ENCODE assay signal across 20 cellular contexts in the genomic region with DNA sequence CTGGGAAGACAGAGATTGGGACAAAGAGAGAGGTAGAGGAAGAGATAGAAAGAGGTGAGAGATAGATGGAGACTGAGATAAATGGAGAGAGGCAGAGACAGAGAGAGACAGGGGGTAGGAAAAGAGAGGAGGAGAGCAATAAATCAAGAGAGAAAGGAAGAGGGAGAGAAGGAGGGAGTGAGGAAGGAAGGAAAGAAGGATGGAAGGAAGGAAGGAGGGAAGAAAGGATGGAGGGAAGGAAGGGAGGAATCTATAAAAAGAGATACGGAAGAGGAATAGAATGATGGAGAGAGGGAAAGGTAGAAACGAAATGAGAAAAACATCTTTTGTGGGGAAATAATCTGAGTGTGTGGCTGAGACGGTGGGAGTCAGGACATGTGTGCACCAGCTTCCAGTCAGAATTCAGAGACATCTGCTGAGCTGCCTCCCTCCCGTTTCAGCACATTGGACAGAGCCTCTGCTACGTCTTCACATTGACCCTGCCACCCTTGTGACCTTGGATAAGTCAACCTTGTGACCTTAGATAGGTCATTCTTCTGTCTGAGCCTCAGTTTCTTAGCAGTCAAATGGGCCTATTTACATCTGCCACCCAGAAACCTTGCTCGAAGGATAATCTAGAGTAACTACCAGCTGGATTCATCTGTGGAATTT.
DNase-seq lines count a peak whose midpoint lies in the region; ATAC-seq and TF ChIP-seq lines count a peak whose summit lies in the region.
"Had no signal": no experiment of that assay in that cellular context is flagged by ENCODE, and none has a peak within 500 bp of the region (broad histone marks: within the 10 kb centered on the region; RNA-seq: fewer than 3 reads in every experiment).

No MANE protein-coding gene starts in this region.

- intact Hi-C loops in ovary (cut with DNase I): no loop called here

- H3K27ac ChIP-seq in GM23248 (no peak overlapping the region), ovary (no peak overlapping the region), gastroesophageal sphincter (no peak overlapping the region)
- H3K27ac ChIP-seq: sigmoid colon had no signal

- peaks cover 43% of the 10 kb centered on the region for H3K27me3 ChIP-seq in GM23248 (replicated peaks; ENCODE audit: insufficient read depth)
- no peaks in the 10 kb centered on the region for H3K27me3 ChIP-seq in ovary
- H3K27me3 ChIP-seq in gastroesophageal sphincter: peaks cover 23% of the 10 kb centered on the region

- H3K4me3 ChIP-seq in GM23248 (no peak overlapping the region), choroid plexus epithelial cell (ENCODE audit: low read depth, low read length) (no peak overlapping the region), ovary (no peak overlapping the region), gastroesophageal sphincter (no peak overlapping the region)
- H3K4me3 ChIP-seq: sigmoid colon had no signal

- H3K4me1 ChIP-seq in GM23248 (ENCODE audit: insufficient read depth): no peaks in the 10 kb centered on the region
- H3K4me1 ChIP-seq in ovary (ENCODE audit: insufficient read depth): no peaks in the 10 kb centered on the region
- no peaks in the 10 kb centered on the region for H3K4me1 ChIP-seq in gastroesophageal sphincter
- H3K4me1 ChIP-seq: sigmoid colon had no signal

- no peaks in the 10 kb centered on the region for H3K9me3 ChIP-seq in GM23248 (ENCODE audit: low read depth)
- H3K9me3 ChIP-seq in ovary: no peaks in the 10 kb centered on the region
- H3K9me3 ChIP-seq in gastroesophageal sphincter: no peaks in the 10 kb centered on the region
- H3K9me3 ChIP-seq: sigmoid colon had no signal

- H3F3A ChIP-seq in GM23248 (ENCODE audit: insufficient read depth): no peaks in the 10 kb centered on the region

- H3K79me2 ChIP-seq in GM23248 (ENCODE audit: insufficient read depth): no peaks in the 10 kb centered on the region

- peak; percentile 26 for DNase-seq in GM23248
- DNase-seq in NAMALWA (ENCODE audit: low spot score): peak; percentile 7
- DNase-seq in choroid plexus epithelial cell (ENCODE audit: low read depth): peak; percentile 6
- DNase-seq in myocyte (ENCODE audit: low read depth): peak; percentile 24
- DNase-seq in ovary: no peak
- DNase-seq: cerebellar nuclear complex; EL; kidney; mammary epithelial cell; MV-4-11; naive B cell; NCI-H2029; NCI-H446; NK-92 treated with Interleukin-12 subunit alpha and Interleukin-12 subunit beta, amount 100 ng/mL, for 24 hours; SHP77; sigmoid colon; stimulated activated naive CD4-positive, alpha-beta T cell treated with Interleukin-2 at 50 U/mL for 16 hours; trophoblast cell had no signal

- WGBS in GM23248 (ENCODE audit: low coverage in 1 of 2, low lambda C conversion rate in 2 of 2, missing lambda C conversion rate in 2 of 2), 2 experiments: 30 to 39% methylated on average over 6 of the region's 6 CpGs
- WGBS in ovary, 3 donors: 40 to 55% (median 43%) methylated on average over 6 of the region's 6 CpGs
- 54 to 60% methylated on average over 3 to 5 of the region's 6 CpGs for WGBS in gastroesophageal sphincter (ENCODE audit: low coverage in 1 of 2), 2 donors

- ATAC-seq in HG02870 (IDR thresholded peaks at IDR 0.05; ENCODE audit: unreplicated experiment): no peak
- ATAC-seq in gastroesophageal sphincter: no peak

- H3K9me2 ChIP-seq in GM23248 (ENCODE audit: insufficient read depth): no peaks in the 10 kb centered on the region

- no peaks in the 10 kb centered on the region for H4K20me1 ChIP-seq in GM23248 (ENCODE audit: insufficient read depth)

- in situ Hi-C loops in GM23248 (cut with MboI): no loop called here

- no peak overlapping the region for H2AFZ ChIP-seq in GM23248

- H3K36me3 ChIP-seq in GM23248 (ENCODE audit: low read depth) (no peaks in the 10 kb centered on the region), ovary (no peaks in the 10 kb centered on the region), gastroesophageal sphincter (no peaks in the 10 kb centered on the region)
- H3K36me3 ChIP-seq: sigmoid colon had no signal

- TF ChIP-seq CTCF in choroid plexus epithelial cell (conservative IDR thresholded peaks at IDR 0.05; ENCODE audit: low read depth, low read length) (no peak), ovary (IDR thresholded peaks at IDR 0.05) (no peak), gastroesophageal sphincter (IDR thresholded peaks at IDR 0.05) (no peak)

- no peak for TF ChIP-seq POLR2A in ovary (IDR thresholded peaks at IDR 0.05)
- TF ChIP-seq POLR2A in gastroesophageal sphincter (IDR thresholded peaks at IDR 0.05): no peak

- TF ChIP-seq EP300 in ovary (IDR thresholded peaks at IDR 0.05): no peak
- TF ChIP-seq EP300 in gastroesophageal sphincter (IDR thresholded peaks at IDR 0.05): no peak

- H3K9ac ChIP-seq in GM23248: no peak overlapping the region

- no peak overlapping the region for H3K4me2 ChIP-seq in GM23248 (ENCODE audit: unreplicated experiment)

Comparison
In these comparisons a context has a peak if more than half of its experiments do, and no peak if none do; other contexts are left out.
1. DNase-seq: peak in GM23248 (single experiment), NAMALWA (single experiment), choroid plexus epithelial cell (single experiment) and myocyte (single experiment); none in ovary (0 of 5).